8 cellular contexts compared by ENCODE assay signal in the genomic region with DNA sequence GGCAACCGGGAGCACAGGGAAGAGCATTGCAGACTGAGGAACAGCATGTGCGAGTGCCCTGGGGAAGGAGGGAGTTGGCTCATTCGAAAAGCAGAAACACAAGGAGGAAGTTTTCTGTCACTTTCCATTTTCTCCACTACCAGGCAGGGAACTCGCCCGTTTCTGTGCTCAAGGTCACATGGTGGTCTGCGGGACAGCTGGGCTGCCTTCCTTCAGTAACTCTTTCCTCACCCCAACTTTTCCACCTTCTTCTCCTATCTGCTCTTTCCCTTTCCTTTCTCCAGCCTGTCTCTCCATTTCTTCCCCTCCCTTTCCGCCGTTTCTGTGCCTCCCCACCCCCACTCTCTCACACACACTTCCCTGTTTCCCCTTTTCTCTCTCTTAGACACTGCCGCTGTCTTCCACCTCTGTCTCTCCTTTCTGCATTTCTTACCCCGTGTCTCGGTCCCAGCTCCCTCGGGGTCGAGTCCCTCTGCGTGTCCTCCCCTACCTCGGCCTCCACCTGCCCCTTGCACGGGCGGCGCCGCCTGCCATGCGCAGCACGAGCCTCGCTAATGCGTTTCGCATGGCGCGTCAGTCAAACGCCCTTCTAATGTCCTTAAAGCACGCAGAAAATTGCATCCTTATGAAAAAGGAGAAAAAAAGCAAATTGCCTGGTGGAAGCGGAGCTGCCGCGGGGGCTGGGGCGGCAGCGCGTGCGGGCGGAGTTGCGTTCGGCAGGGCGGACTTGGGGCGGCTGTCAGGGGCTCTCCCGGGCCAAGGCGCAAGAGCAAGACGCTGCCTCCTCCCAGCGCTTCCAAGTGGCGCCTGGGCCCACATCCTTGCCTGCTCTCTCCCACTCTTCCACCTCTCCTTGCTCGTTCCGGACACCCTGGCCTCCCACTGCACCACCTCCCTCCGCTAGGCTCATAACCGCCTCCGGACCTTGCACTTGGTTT. TPM values are rescaled to one million over a fixed set of nuclear protein-coding genes. Genes with fewer than 3 reads are reported as not detected.
A peak's percentile ranks its signal among the peaks of the same experiment; 100 is the strongest.
DNase-seq lines count a peak whose midpoint lies in the region; ATAC-seq, FAIRE-seq and TF ChIP-seq lines count a peak whose summit lies in the region.

No MANE protein-coding gene starts in this region.

- TF ChIP-seq EP300 in A549 (IDR thresholded peaks at IDR 0.05) (no peak), Ishikawa (IDR thresholded peaks at IDR 0.05; ENCODE audit: borderline replicate concordance) (no peak)

- H3K4me2 ChIP-seq in A549 = peak overlapping the region; percentile 98

- no peaks in the 10 kb centered on the region for H3K4me1 ChIP-seq in A549

- no peak overlapping the region for H3K27ac Mint-ChIP-seq in MCF 10A (ENCODE audit: low read depth, unreplicated experiment)
- no peak overlapping the region for H3K27ac Mint-ChIP-seq in mesothelial cell of epicardium

- no peak for FAIRE-seq in A549 (lab: Jason Lieb, UNC)

- H3K4me1 Mint-ChIP-seq in MCF 10A (ENCODE audit: insufficient read depth, unreplicated experiment) = peaks cover 6% of the 10 kb centered on the region
- H3K4me1 Mint-ChIP-seq in mesothelial cell of epicardium = peaks cover 18% of the 10 kb centered on the region

- DNase-seq in A549 (ENCODE audit: low read depth in 1 of 2, low spot score in 1 of 2) (no peak), MCF 10A (ENCODE audit: unreplicated experiment) (no peak), mesothelial cell of epicardium (ENCODE audit: low spot score in 2 of 2, unreplicated experiment in 2 of 2) (no peak), GM03348 (ENCODE audit: low spot score) (no peak), NCI-H1105 (lab: John Stamatoyannopoulos, UW) (no peak)
- DNase-seq in stimulated activated CD4-positive, alpha-beta T cell treated with anti-CD3 and anti-CD28 coated beads, Interleukin-2, amount 100 ng/mL, for 24 hours = no peak

- ATAC-seq in A549 (peak; percentile 11 to 53; a peak in 3 of 6 replicates), HG03565 (IDR thresholded peaks at IDR 0.05; ENCODE audit: unreplicated experiment) (no peak)

- peaks cover 76% of the 10 kb centered on the region for H3K27me3 Mint-ChIP-seq in MCF 10A (ENCODE audit: insufficient read depth, unreplicated experiment)
- peaks cover 99% of the 10 kb centered on the region for H3K27me3 Mint-ChIP-seq in mesothelial cell of epicardium (ENCODE audit: low read depth)

- no peak for TF ChIP-seq POLR2A in A549 (IDR thresholded peaks at IDR 0.05; ENCODE audit: low read length)

- CTCF ChIA-PET in A549 (lab: Yijun Ruan, JAX) (interaction anchor here (1.0 to 10.0 kb wide), 4 partner anchors 17 to 264 kb away, joined by 3 to 56 read pairs (median 18); no protein-coding TSS in a partner anchor), MCF 10A (lab: Yijun Ruan, JAX) (interaction anchor here (1.0 to 1.6 kb wide), 3 partner anchors 17 to 268 kb away, joined by 3 to 5 read pairs (median 4); no protein-coding TSS in a partner anchor)

- H3K9me3 ChIP-seq in A549 = no peaks in the 10 kb centered on the region

- no peaks in the 10 kb centered on the region for H3K36me3 Mint-ChIP-seq in MCF 10A (ENCODE audit: insufficient read depth, unreplicated experiment)
- H3K36me3 Mint-ChIP-seq in mesothelial cell of epicardium = peaks cover 2% of the 10 kb centered on the region

- WGBS in A549 (ENCODE audit: missing lambda C conversion rate) = 13% methylated on average over 50 of the region's 50 CpGs

- intact Hi-C loops in MCF 10A (cut with micrococcal nuclease) = no loop called here

- TF ChIP-seq CTCF in A549 (IDR thresholded peaks at IDR 0.05) (no peak), MCF 10A (IDR thresholded peaks at IDR 0.05; ENCODE audit: unreplicated experiment) (no peak), mesothelial cell of epicardium (IDR thresholded peaks at IDR 0.05; ENCODE audit: unreplicated experiment) (no peak)

- H3K27ac ChIP-seq in A549 = peak overlapping the region in 1 of 2 experiments; percentile 67; a peak in 4 of 6 replicates

- no TSS peak for BruUV-seq in MCF 10A (replicated peaks; lab: Mats Ljungman, UMichigan)

- H3K4me3 Mint-ChIP-seq in MCF 10A (ENCODE audit: unreplicated experiment) = peak overlapping the region; percentile 53
- peak overlapping the region; percentile 14 for H3K4me3 Mint-ChIP-seq in mesothelial cell of epicardium

- TF ChIP-seq RAD21 in A549 (conservative IDR thresholded peaks at IDR 0.05 in 1 of 2, IDR thresholded peaks at IDR 0.05 in 1 of 2) = no peak
- no peak for TF ChIP-seq RAD21 in Ishikawa (IDR thresholded peaks at IDR 0.05; ENCODE audit: low read depth)

- H3K9me3 Mint-ChIP-seq in MCF 10A (ENCODE audit: unreplicated experiment) (no peaks in the 10 kb centered on the region), mesothelial cell of epicardium (peaks cover 3% of the 10 kb centered on the region)

- POLR2A ChIA-PET in A549 (lab: Yijun Ruan, JAX) = no interaction called here
- POLR2A ChIA-PET in MCF 10A (lab: Yijun Ruan, JAX) = no interaction called here

- peak overlapping the region; percentile 54 for H3K4me3 ChIP-seq in A549

TF ChIP-seq in A549, 52 proteins besides CTCF, POLR2A, EP300 and RAD21:
- TF ChIP-seq RNF2 (IDR thresholded peaks at IDR 0.05; ENCODE audit: borderline replicate concordance, low read depth) = peak; percentile 42; the same call in 1 of the 2 replicates
- no peak for TF ChIP-seq JUNB (IDR thresholded peaks at IDR 0.05)
- TF ChIP-seq, protein P1, sequence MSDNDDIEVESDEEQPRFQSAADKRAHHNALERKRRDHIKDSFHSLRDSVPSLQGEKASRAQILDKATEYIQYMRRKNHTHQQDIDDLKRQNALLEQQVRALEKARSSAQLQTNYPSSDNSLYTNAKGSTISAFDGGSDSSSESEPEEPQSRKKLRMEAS (IDR thresholded peaks at IDR 0.05) = peak; percentile 59; the same call in 1 of the 2 replicates
- no peak for TF ChIP-seq TP53 (CRISPR knock-in tag; IDR thresholded peaks at IDR 0.05)
- no peak for TF ChIP-seq GATA3 (IDR thresholded peaks at IDR 0.05; ENCODE audit: borderline replicate concordance)
- TF ChIP-seq HOXB5 (CRISPR knock-in tag; IDR thresholded peaks at IDR 0.05) = no peak

TF ChIP-seq in Ishikawa, 13 proteins besides CTCF, POLR2A, EP300 and RAD21:
- TF ChIP-seq, protein P1 (IDR thresholded peaks at IDR 0.05) = peak; percentile 68
- TF ChIP-seq, protein P2, sequence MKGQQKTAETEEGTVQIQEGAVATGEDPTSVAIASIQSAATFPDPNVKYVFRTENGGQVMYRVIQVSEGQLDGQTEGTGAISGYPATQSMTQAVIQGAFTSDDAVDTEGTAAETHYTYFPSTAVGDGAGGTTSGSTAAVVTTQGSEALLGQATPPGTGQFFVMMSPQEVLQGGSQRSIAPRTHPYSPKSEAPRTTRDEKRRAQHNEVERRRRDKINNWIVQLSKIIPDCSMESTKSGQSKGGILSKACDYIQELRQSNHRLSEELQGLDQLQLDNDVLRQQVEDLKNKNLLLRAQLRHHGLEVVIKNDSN (IDR thresholded peaks at IDR 0.05) = no peak

RNA-seq across cellular contexts. Expression of a gene that starts 9.5 kb away (rescaled TPM):
- polyA plus RNA-seq in A549 (2011; rRNA removed) (2.6 and 3.5 TPM in 2 replicates), A549 (2017; fragmentation: RNase III; extraction: RNeasy Plus Mini Kit Qiagen cat#74134 plus additional on column Dnase treatment) (6.3 to 7.8 TPM (median 7.3 TPM) in 3 replicates)
- 10.3 and 14.2 TPM in 2 replicates for polyA plus RNA-seq in A549 (2012; cell fraction: cytosol; rRNA removed)
- 7.9 and 8.8 TPM in 2 replicates for polyA plus RNA-seq in A549 (2012; cell fraction: nucleus; rRNA removed)
- 0.87 and 1.1 TPM in 2 replicates for polyA minus RNA-seq in A549 (2011; rRNA and poly(A)+ RNA removed)
- total RNA-seq in MCF 10A (2022) (0.23 TPM in 1 of 2 replicates, not detected in the other), mesothelial cell of epicardium (0.16 TPM in 1 of 3 replicates, not detected in the others)
